In genomic region chr5:75664933-75665332, GRCh38 we compare ENCODE assay signal across 21 cellular contexts. TPM values are rescaled to one million over a fixed set of nuclear protein-coding genes. Genes with fewer than 3 reads are reported as not detected.
DNase-seq lines count a peak whose midpoint lies in the region; ATAC-seq and TF ChIP-seq lines count a peak whose summit lies in the region.
"Had no signal": no experiment of that assay in that cellular context is flagged by ENCODE, and none has a peak within 500 bp of the region (broad histone marks: within the 10 kb centered on the region; RNA-seq: fewer than 3 reads in every experiment).

No MANE protein-coding gene starts in this region.

- H3K79me2 ChIP-seq in parathyroid adenoma: peaks cover 3% of the 10 kb centered on the region

- no peaks in the 10 kb centered on the region for H3K27me3 Mint-ChIP-seq in activated CD4-positive, alpha-beta T cell treated with anti-CD3 and anti-CD28 coated beads, Interleukin-2, amount 10 ng/mL, durations not matched to agents 24 days and 14 days
- H3K27me3 Mint-ChIP-seq: CD4-positive, alpha-beta memory T cell had no signal

- H3K4me3 ChIP-seq in parathyroid adenoma (ENCODE audit: low read depth, low read length) (no peak overlapping the region), upper lobe of left lung (no peak overlapping the region)
- H3K4me3 ChIP-seq: BLaER1 had no signal

- H3K4me3 Mint-ChIP-seq in activated CD4-positive, alpha-beta T cell treated with anti-CD3 and anti-CD28 coated beads, Interleukin-2, amount 10 ng/mL, durations not matched to agents 24 days and 14 days: no peak overlapping the region
- H3K4me3 Mint-ChIP-seq: CD14-positive monocyte; CD4-positive, alpha-beta memory T cell; HFFc6 had no signal

- TF ChIP-seq CTCF in parathyroid adenoma (IDR thresholded peaks at IDR 0.05) (no peak), upper lobe of left lung (IDR thresholded peaks at IDR 0.05) (no peak)

- 86 to 96% methylated on average over 1 of the region's 1 CpG for WGBS in upper lobe of left lung, 2 donors

- no peak for ATAC-seq in HG03442 (IDR thresholded peaks at IDR 0.05; ENCODE audit: unreplicated experiment)
- no peak for ATAC-seq in HG03432 (IDR thresholded peaks at IDR 0.05; ENCODE audit: unreplicated experiment)
- ATAC-seq in upper lobe of left lung (ENCODE audit: low FRiP score in 2 of 2): no peak
- ATAC-seq: HCT116 had no signal

- peaks cover 23% of the 10 kb centered on the region for H3K4me1 ChIP-seq in parathyroid adenoma
- peaks cover 3 to 10% (median 8%) of the 10 kb centered on the region in 4 donors for H3K4me1 ChIP-seq in upper lobe of left lung

- H2AFZ ChIP-seq in parathyroid adenoma: peak overlapping the region; percentile 10

- H3K27ac Mint-ChIP-seq in activated CD4-positive, alpha-beta T cell treated with anti-CD3 and anti-CD28 coated beads, Interleukin-2, amount 10 ng/mL, durations not matched to agents 24 days and 14 days: no peak overlapping the region
- H3K27ac Mint-ChIP-seq: CD14-positive monocyte; CD4-positive, alpha-beta memory T cell; HFFc6 had no signal

- no peak overlapping the region for H3K4me2 ChIP-seq in parathyroid adenoma (ENCODE audit: low read length)
- H3K4me2 ChIP-seq: BLaER1 had no signal

- no peaks in the 10 kb centered on the region for H3K9me3 Mint-ChIP-seq in activated CD4-positive, alpha-beta T cell treated with anti-CD3 and anti-CD28 coated beads, Interleukin-2, amount 10 ng/mL, durations not matched to agents 24 days and 14 days
- H3K9me3 Mint-ChIP-seq: CD4-positive, alpha-beta memory T cell; HFFc6 had no signal

- H3K36me3 Mint-ChIP-seq in activated CD4-positive, alpha-beta T cell treated with anti-CD3 and anti-CD28 coated beads, Interleukin-2, amount 10 ng/mL, durations not matched to agents 24 days and 14 days (ENCODE audit: low read depth): peaks cover 6% of the 10 kb centered on the region
- H3K36me3 Mint-ChIP-seq: CD14-positive monocyte; CD4-positive, alpha-beta memory T cell had no signal

- TF ChIP-seq POLR2A in upper lobe of left lung (IDR thresholded peaks at IDR 0.05): no peak

- no peaks in the 10 kb centered on the region for H3K27me3 ChIP-seq in parathyroid adenoma (ENCODE audit: control insufficient read depth, insufficient read depth, low read length)
- H3K27me3 ChIP-seq in upper lobe of left lung: no peaks in the 10 kb centered on the region
- H3K27me3 ChIP-seq: BLaER1 had no signal

- no peaks in the 10 kb centered on the region for H3K36me3 ChIP-seq in parathyroid adenoma (ENCODE audit: control insufficient read depth, insufficient read depth, low read length)
- H3K36me3 ChIP-seq in upper lobe of left lung: no peaks in the 10 kb centered on the region
- H3K36me3 ChIP-seq: BLaER1 had no signal

- no peak for TF ChIP-seq EP300 in upper lobe of left lung (IDR thresholded peaks at IDR 0.05)

- peak; percentile 44 for DNase-seq in activated CD4-positive, alpha-beta T cell treated with anti-CD3 and anti-CD28 coated beads, Interleukin-2, amount 10 ng/mL, durations not matched to agents 24 days and 14 days
- DNase-seq in activated CD4-positive, alpha-beta T cell treated with anti-CD3 and anti-CD28 coated beads for 48 hours: no peak
- DNase-seq in medulla oblongata (ENCODE audit: extremely low spot score): peak; percentile 38
- no peak for DNase-seq in upper lobe of left lung
- DNase-seq: 8988T; CD4-positive, alpha-beta memory T cell; DMS153; DMS79; GF-D8; GOT3; H7; HFFc6 had no signal

- H3K9ac ChIP-seq in parathyroid adenoma: no peak overlapping the region
- H3K9ac ChIP-seq: BLaER1 had no signal

- intact Hi-C loops in activated CD4-positive, alpha-beta T cell treated with anti-CD3 and anti-CD28 coated beads, Interleukin-2, amount 10 ng/mL, durations not matched to agents 24 days and 14 days (cut with micrococcal nuclease): loop anchor here (10.0 kb wide), 1 partner anchor 610 kb away; the partner anchor contains the start of gene GCNT4

- H3K9me3 ChIP-seq in parathyroid adenoma (ENCODE audit: control insufficient read depth, low read length) (no peaks in the 10 kb centered on the region), upper lobe of left lung (no peaks in the 10 kb centered on the region)
- H3K9me3 ChIP-seq: BLaER1 had no signal

- H3K27ac ChIP-seq in parathyroid adenoma (no peak overlapping the region), upper lobe of left lung (no peak overlapping the region)
- H3K27ac ChIP-seq: BLaER1, HL-60 had no signal

- H3K4me1 Mint-ChIP-seq in activated CD4-positive, alpha-beta T cell treated with anti-CD3 and anti-CD28 coated beads, Interleukin-2, amount 10 ng/mL, durations not matched to agents 24 days and 14 days: peaks cover 28% of the 10 kb centered on the region

RNA-seq across cellular contexts. Expression of gene POC5, which starts 52.3 kb away (rescaled TPM):
- 20.8 and 21.3 TPM in 2 replicates for total RNA-seq in activated CD4-positive, alpha-beta T cell treated with anti-CD3 and anti-CD28 coated beads, Interleukin-2, amount 10 ng/mL, durations not matched to agents 24 days and 14 days
- total RNA-seq in upper lobe of left lung: 10 to 100 TPM in 4 of 6 donors, 1 to 10 TPM in 2; 8.9 to 46.2 (median 12.2) TPM

RNA-seq across cellular contexts. Expression of gene ANKDD1B, which starts 53.7 kb away (rescaled TPM):
- total RNA-seq in activated CD4-positive, alpha-beta T cell treated with anti-CD3 and anti-CD28 coated beads, Interleukin-2, amount 10 ng/mL, durations not matched to agents 24 days and 14 days: 0.36 and 0.40 TPM in 2 replicates
- total RNA-seq in upper lobe of left lung: 1 to 10 TPM in 5 of 6 donors, under 1 TPM in 1; 0.67 to 7.3 (median 4.4) TPM
- total RNA-seq: A673, HT1080 had no signal

Comparison
In these comparisons a context has a peak if more than half of its experiments do, and no peak if none do; other contexts are left out.
1. DNase-seq: peak in activated CD4-positive, alpha-beta T cell treated with anti-CD3 and anti-CD28 coated beads, Interleukin-2, amount 10 ng/mL, durations not matched to agents 24 days and 14 days (single experiment) and medulla oblongata (single experiment); none in activated CD4-positive, alpha-beta T cell treated with anti-CD3 and anti-CD28 coated beads for 48 hours (single experiment) and upper lobe of left lung (0 of 2).